1 cellular context compared by ENCODE assay signal in the genomic region with DNA sequence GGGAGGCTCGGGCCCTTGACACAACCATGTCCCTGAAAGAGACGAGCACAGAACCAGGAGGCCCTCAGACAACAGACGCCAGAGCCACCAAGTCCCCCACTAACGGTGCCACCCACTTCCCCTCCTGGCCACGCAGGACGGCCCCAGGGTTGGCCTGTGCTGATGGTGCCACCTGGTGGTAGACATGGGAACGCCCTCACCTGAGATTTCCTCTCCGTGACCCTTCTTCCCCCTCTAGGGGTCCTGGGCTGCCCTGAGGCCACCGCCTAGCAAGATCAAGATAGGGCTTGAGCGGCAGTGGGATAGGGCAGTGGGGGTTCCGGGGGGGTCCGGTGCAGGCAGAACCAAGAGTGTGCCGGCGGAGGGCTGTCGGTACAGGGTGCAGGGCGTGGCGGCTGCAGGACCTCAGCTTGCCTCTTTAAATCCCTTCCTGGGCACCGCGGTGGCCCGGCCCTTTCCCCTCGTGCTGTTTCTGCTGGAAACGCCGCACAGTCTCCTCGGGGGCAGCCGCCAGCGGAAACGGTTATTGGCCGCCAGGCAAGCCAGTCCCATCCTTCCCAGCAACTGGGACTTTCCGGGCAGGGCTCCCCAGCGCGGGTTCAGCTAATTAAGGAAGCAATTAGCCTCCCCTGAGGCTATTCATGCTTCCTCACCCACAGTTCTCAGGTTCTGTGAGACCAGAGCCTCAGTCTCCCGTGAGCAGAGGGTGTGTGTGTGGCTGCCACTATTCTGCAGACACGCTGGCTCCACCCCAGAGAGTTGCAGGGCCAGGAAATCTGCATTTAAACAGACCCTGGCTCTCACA.
A peak's percentile ranks its signal among the peaks of the same experiment; 100 is the strongest.
TF ChIP-seq lines count a peak whose summit lies in the region.

No MANE protein-coding gene starts in this region.

TF ChIP-seq in HepG2, 621 proteins besides CTCF, POLR2A, EP300 and RAD21 (continues in another document):
- TF ChIP-seq, protein P1, sequence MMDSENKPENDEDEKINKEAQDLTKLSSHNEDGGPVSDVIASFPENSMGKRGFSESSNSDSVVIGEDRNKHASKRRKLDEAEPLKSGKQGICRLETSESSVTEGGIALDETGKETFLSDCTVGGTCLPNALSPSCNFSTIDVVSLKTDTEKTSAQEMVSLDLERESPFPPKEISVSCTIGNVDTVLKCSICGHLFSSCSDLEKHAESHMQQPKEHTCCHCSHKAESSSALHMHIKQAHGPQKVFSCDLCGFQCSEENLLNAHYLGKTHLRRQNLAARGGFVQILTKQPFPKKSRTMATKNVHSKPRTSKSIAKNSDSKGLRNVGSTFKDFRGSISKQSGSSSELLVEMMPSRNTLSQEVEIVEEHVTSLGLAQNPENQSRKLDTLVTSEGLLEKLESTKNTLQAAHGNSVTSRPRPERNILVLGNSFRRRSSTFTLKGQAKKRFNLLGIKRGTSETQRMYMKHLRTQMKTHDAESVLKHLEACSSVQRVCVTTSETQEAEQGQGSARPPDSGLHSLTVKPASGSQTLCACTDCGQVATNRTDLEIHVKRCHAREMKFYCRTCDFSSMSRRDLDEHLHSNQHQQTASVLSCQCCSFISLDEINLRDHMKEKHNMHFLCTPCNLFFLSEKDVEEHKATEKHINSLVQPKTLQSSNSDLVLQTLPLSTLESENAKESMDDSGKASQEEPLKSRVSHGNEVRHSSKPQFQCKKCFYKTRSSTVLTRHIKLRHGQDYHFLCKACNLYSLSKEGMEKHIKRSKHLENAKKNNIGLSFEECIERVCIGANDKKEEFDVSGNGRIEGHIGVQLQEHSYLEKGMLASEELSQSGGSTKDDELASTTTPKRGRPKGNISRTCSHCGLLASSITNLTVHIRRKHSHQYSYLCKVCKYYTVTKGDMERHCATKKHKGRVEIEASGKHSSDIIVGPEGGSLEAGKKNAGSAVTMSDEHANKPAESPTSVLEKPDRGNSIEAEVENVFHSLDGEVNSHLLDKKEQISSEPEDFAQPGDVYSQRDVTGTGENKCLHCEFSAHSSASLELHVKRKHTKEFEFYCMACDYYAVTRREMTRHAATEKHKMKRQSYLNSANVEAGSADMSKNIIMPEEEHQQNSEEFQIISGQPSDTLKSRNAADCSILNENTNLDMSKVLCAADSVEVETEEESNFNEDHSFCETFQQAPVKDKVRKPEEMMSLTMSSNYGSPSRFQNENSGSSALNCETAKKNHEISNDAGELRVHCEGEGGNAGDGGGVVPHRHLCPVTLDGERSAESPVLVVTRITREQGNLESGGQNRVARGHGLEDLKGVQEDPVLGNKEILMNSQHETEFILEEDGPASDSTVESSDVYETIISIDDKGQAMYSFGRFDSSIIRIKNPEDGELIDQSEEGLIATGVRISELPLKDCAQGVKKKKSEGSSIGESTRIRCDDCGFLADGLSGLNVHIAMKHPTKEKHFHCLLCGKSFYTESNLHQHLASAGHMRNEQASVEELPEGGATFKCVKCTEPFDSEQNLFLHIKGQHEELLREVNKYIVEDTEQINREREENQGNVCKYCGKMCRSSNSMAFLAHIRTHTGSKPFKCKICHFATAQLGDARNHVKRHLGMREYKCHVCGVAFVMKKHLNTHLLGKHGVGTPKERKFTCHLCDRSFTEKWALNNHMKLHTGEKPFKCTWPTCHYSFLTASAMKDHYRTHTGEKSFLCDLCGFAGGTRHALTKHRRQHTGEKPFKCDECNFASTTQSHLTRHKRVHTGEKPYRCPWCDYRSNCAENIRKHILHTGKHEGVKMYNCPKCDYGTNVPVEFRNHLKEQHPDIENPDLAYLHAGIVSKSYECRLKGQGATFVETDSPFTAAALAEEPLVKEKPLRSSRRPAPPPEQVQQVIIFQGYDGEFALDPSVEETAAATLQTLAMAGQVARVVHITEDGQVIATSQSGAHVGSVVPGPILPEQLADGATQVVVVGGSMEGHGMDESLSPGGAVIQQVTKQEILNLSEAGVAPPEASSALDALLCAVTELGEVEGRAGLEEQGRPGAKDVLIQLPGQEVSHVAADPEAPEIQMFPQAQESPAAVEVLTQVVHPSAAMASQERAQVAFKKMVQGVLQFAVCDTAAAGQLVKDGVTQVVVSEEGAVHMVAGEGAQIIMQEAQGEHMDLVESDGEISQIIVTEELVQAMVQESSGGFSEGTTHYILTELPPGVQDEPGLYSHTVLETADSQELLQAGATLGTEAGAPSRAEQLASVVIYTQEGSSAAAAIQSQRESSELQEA (CRISPR knock-in tag; IDR thresholded peaks at IDR 0.05; ENCODE audit: not compliant biosample characterization), result peak; percentile 40
- TF ChIP-seq HDAC2 (CRISPR knock-in tag; IDR thresholded peaks at IDR 0.05) (peak; percentile 34; the same call in 1 of the 2 replicates), ZNF768 (CRISPR knock-in tag; IDR thresholded peaks at IDR 0.05) (peak; percentile 45; the same call in 1 of the 2 replicates), XRCC5 (optimal IDR thresholded peaks at IDR 0.05; ENCODE audit: low read length) (peak; percentile 29), IRX3 (CRISPR knock-in tag; IDR thresholded peaks at IDR 0.05; ENCODE audit: borderline replicate concordance, low read depth) (no peak), ISL2 (CRISPR knock-in tag; IDR thresholded peaks at IDR 0.05) (no peak), ZNF12 (CRISPR knock-in tag; IDR thresholded peaks at IDR 0.05) (no peak), ZNF354B (CRISPR knock-in tag; IDR thresholded peaks at IDR 0.05) (no peak), NR2F6 (IDR thresholded peaks at IDR 0.05) (no peak), NR2F6 (CRISPR knock-in tag; IDR thresholded peaks at IDR 0.05) (peak; percentile 49; the same call in 1 of the 2 replicates), ZFP90 (CRISPR knock-in tag; IDR thresholded peaks at IDR 0.05; ENCODE audit: borderline replicate concordance) (no peak), NCOR1 (IDR thresholded peaks at IDR 0.05; ENCODE audit: borderline replicate concordance, low read length) (no peak), KMT2A (CRISPR knock-in tag; IDR thresholded peaks at IDR 0.05) (no peak), STAG1 (CRISPR knock-in tag; IDR thresholded peaks at IDR 0.05) (peak; percentile 98), MYC (CRISPR knock-in tag; IDR thresholded peaks at IDR 0.05; ENCODE audit: borderline replicate concordance) (0 out of 2 replicates have a peak, but pooled peaks have one; percentile 32), FLYWCH1 (CRISPR knock-in tag; IDR thresholded peaks at IDR 0.05) (no peak), ZNF225 (CRISPR knock-in tag; IDR thresholded peaks at IDR 0.05) (0 out of 2 replicates have a peak, but pooled peaks have one; percentile 37), SIX4 (CRISPR knock-in tag; IDR thresholded peaks at IDR 0.05) (no peak), EEA1 (CRISPR knock-in tag; IDR thresholded peaks at IDR 0.05; ENCODE audit: borderline replicate concordance) (no peak), TEAD3 (CRISPR knock-in tag; optimal IDR thresholded peaks at IDR 0.05; ENCODE audit: borderline replicate concordance) (peak; percentile 53), ZNF614 (CRISPR knock-in tag; IDR thresholded peaks at IDR 0.05; ENCODE audit: borderline replicate concordance) (no peak), ZFX (CRISPR knock-in tag; IDR thresholded peaks at IDR 0.05; ENCODE audit: low read depth) (peak; percentile 19; the same call in 1 of the 2 replicates), SIN3A (IDR thresholded peaks at IDR 0.05; ENCODE audit: borderline replicate concordance, low read depth, low read length) (no peak), HOXA5 (CRISPR knock-in tag; IDR thresholded peaks at IDR 0.05) (peak; percentile 27; the same call in 1 of the 2 replicates), ZNF484 (CRISPR knock-in tag; IDR thresholded peaks at IDR 0.05; ENCODE audit: borderline replicate concordance, low read depth) (no peak), MBNL3 (CRISPR knock-in tag; conservative IDR thresholded peaks at IDR 0.05) (no peak), FOXK1 (CRISPR knock-in tag; IDR thresholded peaks at IDR 0.05; ENCODE audit: borderline replicate concordance, low read depth) (no peak)
- TF ChIP-seq, protein P2, sequence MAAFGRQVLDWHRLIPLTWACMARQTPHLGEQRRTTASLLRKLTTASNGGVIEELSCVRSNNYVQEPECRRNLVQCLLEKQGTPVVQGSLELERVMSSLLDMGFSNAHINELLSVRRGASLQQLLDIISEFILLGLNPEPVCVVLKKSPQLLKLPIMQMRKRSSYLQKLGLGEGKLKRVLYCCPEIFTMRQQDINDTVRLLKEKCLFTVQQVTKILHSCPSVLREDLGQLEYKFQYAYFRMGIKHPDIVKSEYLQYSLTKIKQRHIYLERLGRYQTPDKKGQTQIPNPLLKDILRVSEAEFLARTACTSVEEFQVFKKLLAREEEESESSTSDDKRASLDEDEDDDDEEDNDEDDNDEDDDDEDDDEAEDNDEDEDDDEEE (CRISPR knock-in tag; IDR thresholded peaks at IDR 0.05), result 0 out of 2 replicates have a peak, but pooled peaks have one; percentile 37
- TF ChIP-seq, protein P3, sequence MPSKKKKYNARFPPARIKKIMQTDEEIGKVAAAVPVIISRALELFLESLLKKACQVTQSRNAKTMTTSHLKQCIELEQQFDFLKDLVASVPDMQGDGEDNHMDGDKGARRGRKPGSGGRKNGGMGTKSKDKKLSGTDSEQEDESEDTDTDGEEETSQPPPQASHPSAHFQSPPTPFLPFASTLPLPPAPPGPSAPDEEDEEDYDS (CRISPR knock-in tag; IDR thresholded peaks at IDR 0.05), result no peak
- TF ChIP-seq, protein P4, sequence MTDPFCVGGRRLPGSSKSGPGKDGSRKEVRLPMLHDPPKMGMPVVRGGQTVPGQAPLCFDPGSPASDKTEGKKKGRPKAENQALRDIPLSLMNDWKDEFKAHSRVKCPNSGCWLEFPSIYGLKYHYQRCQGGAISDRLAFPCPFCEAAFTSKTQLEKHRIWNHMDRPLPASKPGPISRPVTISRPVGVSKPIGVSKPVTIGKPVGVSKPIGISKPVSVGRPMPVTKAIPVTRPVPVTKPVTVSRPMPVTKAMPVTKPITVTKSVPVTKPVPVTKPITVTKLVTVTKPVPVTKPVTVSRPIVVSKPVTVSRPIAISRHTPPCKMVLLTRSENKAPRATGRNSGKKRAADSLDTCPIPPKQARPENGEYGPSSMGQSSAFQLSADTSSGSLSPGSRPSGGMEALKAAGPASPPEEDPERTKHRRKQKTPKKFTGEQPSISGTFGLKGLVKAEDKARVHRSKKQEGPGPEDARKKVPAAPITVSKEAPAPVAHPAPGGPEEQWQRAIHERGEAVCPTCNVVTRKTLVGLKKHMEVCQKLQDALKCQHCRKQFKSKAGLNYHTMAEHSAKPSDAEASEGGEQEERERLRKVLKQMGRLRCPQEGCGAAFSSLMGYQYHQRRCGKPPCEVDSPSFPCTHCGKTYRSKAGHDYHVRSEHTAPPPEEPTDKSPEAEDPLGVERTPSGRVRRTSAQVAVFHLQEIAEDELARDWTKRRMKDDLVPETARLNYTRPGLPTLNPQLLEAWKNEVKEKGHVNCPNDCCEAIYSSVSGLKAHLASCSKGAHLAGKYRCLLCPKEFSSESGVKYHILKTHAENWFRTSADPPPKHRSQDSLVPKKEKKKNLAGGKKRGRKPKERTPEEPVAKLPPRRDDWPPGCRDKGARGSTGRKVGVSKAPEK (CRISPR knock-in tag; IDR thresholded peaks at IDR 0.05; ENCODE audit: borderline replicate concordance), result peak; percentile 78; the same call in 1 of the 2 replicates
- TF ChIP-seq, protein P5, sequence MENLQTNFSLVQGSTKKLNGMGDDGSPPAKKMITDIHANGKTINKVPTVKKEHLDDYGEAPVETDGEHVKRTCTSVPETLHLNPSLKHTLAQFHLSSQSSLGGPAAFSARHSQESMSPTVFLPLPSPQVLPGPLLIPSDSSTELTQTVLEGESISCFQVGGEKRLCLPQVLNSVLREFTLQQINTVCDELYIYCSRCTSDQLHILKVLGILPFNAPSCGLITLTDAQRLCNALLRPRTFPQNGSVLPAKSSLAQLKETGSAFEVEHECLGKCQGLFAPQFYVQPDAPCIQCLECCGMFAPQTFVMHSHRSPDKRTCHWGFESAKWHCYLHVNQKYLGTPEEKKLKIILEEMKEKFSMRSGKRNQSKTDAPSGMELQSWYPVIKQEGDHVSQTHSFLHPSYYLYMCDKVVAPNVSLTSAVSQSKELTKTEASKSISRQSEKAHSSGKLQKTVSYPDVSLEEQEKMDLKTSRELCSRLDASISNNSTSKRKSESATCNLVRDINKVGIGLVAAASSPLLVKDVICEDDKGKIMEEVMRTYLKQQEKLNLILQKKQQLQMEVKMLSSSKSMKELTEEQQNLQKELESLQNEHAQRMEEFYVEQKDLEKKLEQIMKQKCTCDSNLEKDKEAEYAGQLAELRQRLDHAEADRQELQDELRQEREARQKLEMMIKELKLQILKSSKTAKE (CRISPR knock-in tag; IDR thresholded peaks at IDR 0.05; ENCODE audit: borderline replicate concordance), result no peak
- TF ChIP-seq, protein P6, sequence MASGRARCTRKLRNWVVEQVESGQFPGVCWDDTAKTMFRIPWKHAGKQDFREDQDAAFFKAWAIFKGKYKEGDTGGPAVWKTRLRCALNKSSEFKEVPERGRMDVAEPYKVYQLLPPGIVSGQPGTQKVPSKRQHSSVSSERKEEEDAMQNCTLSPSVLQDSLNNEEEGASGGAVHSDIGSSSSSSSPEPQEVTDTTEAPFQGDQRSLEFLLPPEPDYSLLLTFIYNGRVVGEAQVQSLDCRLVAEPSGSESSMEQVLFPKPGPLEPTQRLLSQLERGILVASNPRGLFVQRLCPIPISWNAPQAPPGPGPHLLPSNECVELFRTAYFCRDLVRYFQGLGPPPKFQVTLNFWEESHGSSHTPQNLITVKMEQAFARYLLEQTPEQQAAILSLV (CRISPR knock-in tag; IDR thresholded peaks at IDR 0.05; ENCODE audit: borderline replicate concordance), result peak; percentile 35; the same call in 1 of the 2 replicates
- TF ChIP-seq, protein P7, sequence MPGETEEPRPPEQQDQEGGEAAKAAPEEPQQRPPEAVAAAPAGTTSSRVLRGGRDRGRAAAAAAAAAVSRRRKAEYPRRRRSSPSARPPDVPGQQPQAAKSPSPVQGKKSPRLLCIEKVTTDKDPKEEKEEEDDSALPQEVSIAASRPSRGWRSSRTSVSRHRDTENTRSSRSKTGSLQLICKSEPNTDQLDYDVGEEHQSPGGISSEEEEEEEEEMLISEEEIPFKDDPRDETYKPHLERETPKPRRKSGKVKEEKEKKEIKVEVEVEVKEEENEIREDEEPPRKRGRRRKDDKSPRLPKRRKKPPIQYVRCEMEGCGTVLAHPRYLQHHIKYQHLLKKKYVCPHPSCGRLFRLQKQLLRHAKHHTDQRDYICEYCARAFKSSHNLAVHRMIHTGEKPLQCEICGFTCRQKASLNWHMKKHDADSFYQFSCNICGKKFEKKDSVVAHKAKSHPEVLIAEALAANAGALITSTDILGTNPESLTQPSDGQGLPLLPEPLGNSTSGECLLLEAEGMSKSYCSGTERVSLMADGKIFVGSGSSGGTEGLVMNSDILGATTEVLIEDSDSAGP (CRISPR knock-in tag; IDR thresholded peaks at IDR 0.05; ENCODE audit: borderline replicate concordance), result peak; percentile 58; the same call in 1 of the 2 replicates
- TF ChIP-seq, protein P8, sequence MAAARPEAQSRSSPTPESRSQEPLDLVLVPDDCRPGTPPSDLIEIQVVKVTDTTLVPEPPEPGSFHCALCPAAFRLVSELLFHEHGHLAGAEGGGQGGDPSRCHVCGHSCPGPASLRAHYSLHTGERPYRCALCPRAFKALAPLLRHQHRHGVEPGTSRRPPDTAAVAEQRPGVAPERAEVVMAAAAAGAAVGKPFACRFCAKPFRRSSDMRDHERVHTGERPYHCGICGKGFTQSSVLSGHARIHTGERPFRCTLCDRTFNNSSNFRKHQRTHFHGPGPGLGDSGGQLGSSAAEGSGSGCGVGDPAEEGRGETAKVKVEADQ (CRISPR knock-in tag; IDR thresholded peaks at IDR 0.05; ENCODE audit: borderline replicate concordance), result no peak
- TF ChIP-seq, protein P9, sequence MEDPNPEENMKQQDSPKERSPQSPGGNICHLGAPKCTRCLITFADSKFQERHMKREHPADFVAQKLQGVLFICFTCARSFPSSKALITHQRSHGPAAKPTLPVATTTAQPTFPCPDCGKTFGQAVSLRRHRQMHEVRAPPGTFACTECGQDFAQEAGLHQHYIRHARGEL (CRISPR knock-in tag; IDR thresholded peaks at IDR 0.05), result no peak
